Comparison of ENCODE assay signal across 8 cellular contexts in the genomic region with DNA sequence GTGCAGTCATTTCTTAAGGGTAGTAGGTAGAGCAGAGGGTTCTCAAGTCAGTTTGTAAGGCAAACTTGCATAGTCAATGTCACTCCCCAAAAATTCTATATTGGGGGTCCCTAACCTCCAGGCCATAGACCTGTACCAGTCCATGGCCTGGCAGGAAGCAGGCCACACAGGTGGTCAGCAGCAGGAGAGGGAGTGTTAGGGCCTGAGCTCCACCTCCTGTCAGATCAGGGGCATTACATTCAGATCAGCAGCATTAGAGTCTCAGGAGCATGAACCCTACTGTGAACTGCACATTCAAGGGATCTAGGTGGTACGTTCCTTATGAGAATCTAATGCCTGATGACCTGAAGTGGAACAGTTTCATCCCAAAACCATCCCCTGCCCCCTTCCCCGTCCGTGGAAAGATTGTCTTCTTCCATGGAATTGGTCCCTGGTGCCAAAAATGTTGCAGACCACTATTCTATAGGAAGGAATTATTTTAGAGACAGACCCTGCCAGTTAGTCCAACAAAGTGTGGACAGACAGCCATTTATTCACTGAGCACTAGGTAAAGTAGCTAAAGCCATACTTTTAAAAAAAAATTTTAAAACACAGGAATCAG. TPM values are rescaled to one million over a fixed set of nuclear protein-coding genes. Genes with fewer than 3 reads are reported as not detected.
DNase-seq lines count a peak whose midpoint lies in the region; ATAC-seq and TF ChIP-seq lines count a peak whose summit lies in the region.

No MANE protein-coding gene starts in this region.

- peaks cover under 1% of the 10 kb centered on the region for H4K20me1 ChIP-seq in Loucy (ENCODE audit: insufficient read depth, low read length, poor library complexity, severe bottlenecking)

- H3F3A ChIP-seq in Loucy (ENCODE audit: low read depth): no peaks in the 10 kb centered on the region

- no peaks in the 10 kb centered on the region for H3K9me3 Mint-ChIP-seq in WTC11

- peaks cover 2% of the 10 kb centered on the region for H3K4me1 Mint-ChIP-seq in WTC11

- H3K27me3 Mint-ChIP-seq in WTC11 (ENCODE audit: low read depth): no peaks in the 10 kb centered on the region

- no peak overlapping the region for H3K4me3 Mint-ChIP-seq in WTC11

- intact Hi-C loops in left ventricle myocardium inferior (cut with micrococcal nuclease) (loop anchor here (5.0 kb wide), 1 partner anchor 189 kb away; no protein-coding TSS in a partner anchor), thyroid gland (cut with DNase I) (loop anchor here (10.0 kb wide), 1 partner anchor 157 kb away; a partner anchor contains a TSS)

- ATAC-seq in WTC11 (peak; percentile 100), HG03460 (IDR thresholded peaks at IDR 0.05; ENCODE audit: unreplicated experiment) (no peak)

- H3K4me3 ChIP-seq in Loucy (ENCODE audit: low read length, poor library complexity, severe bottlenecking) (no peak overlapping the region), left ventricle myocardium inferior (no peak overlapping the region), thyroid gland (replicated peaks in 1 of 3) (no peak overlapping the region), MG63 (no peak overlapping the region)

- no peaks in the 10 kb centered on the region for H3K9me2 ChIP-seq in Loucy (replicated peaks; ENCODE audit: low read depth, low read length)

- H3K27ac ChIP-seq in left ventricle myocardium inferior (replicated peaks) (no peak overlapping the region), thyroid gland (no peak overlapping the region)

- H3K36me3 ChIP-seq in Loucy (ENCODE audit: insufficient read depth, low read length): peaks cover 27% of the 10 kb centered on the region; the same call in 1 of the 2 replicates
- peaks cover 71% of the 10 kb centered on the region for H3K36me3 ChIP-seq in left ventricle myocardium inferior
- peaks cover 18 to 22% of the 10 kb centered on the region in 2 donors for H3K36me3 ChIP-seq in thyroid gland
- H3K36me3 ChIP-seq in MG63: peaks cover 53% of the 10 kb centered on the region

- H3K4me1 ChIP-seq in Loucy (ENCODE audit: insufficient read depth, low read length, poor library complexity, severe bottlenecking) (peaks cover 9% of the 10 kb centered on the region), left ventricle myocardium inferior (peaks cover 35% of the 10 kb centered on the region), thyroid gland (peaks cover 3 to 6% of the 10 kb centered on the region in 2 donors)

- WGBS in thyroid gland, 2 donors: 74 to 88% methylated on average over 3 of the region's 3 CpGs

- no peak overlapping the region for H2AFZ ChIP-seq in Loucy (ENCODE audit: low read length)

- no peaks in the 10 kb centered on the region for H3K27me3 ChIP-seq in Loucy (ENCODE audit: insufficient read depth, low read length, poor library complexity, severe bottlenecking)
- no peaks in the 10 kb centered on the region for H3K27me3 ChIP-seq in left ventricle myocardium inferior (ENCODE audit: low read depth)
- H3K27me3 ChIP-seq in thyroid gland: no peaks in the 10 kb centered on the region
- no peaks in the 10 kb centered on the region for H3K27me3 ChIP-seq in MG63

- POLR2A ChIA-PET in WTC11 (lab: Charles Lee): no interaction called here

- CTCF ChIA-PET in WTC11 (lab: Charles Lee): interaction anchor here (0.6 to 1.6 kb wide), 8 partner anchors 12 to 812 kb away, joined by 3 to 8 read pairs (median 4); no protein-coding TSS in a partner anchor

- H3K9ac ChIP-seq in Loucy (ENCODE audit: low read depth, low read length, poor library complexity, severe bottlenecking): no peak overlapping the region

- DNase-seq in DMS53 treated with DMSO at 0.1 percent for 48 hours (lab: John Stamatoyannopoulos, UW; ENCODE audit: unreplicated experiment) (peak; percentile 76), GM20000 (ENCODE audit: low spot score) (peak; percentile 56), WTC11 (ENCODE audit: low spot score) (peak; percentile 41), left ventricle myocardium inferior (no peak), thyroid gland (peak; percentile 31 to 38), MG63 (no peak)

- peaks cover 27% of the 10 kb centered on the region for H3K36me3 Mint-ChIP-seq in WTC11

- H3K27ac Mint-ChIP-seq in WTC11: no peak overlapping the region

- no peak for TF ChIP-seq POLR2A in thyroid gland (IDR thresholded peaks at IDR 0.05)

- TF ChIP-seq CTCF in GM20000 (IDR thresholded peaks at IDR 0.05; ENCODE audit: extremely low read depth, missing control alignments): peak; percentile 54
- TF ChIP-seq CTCF in Loucy (conservative IDR thresholded peaks at IDR 0.05; ENCODE audit: low read length): peak; percentile 93
- peak; percentile 56; the same call in 1 of the 2 replicates for TF ChIP-seq CTCF in WTC11 (IDR thresholded peaks at IDR 0.05)
- peak; percentile 71 for TF ChIP-seq CTCF in left ventricle myocardium inferior (IDR thresholded peaks at IDR 0.05; ENCODE audit: borderline replicate concordance)
- TF ChIP-seq CTCF in thyroid gland (IDR thresholded peaks at IDR 0.05): peak; percentile 10 to 64 (median 44)

- H3K4me2 ChIP-seq in Loucy (ENCODE audit: low read depth, low read length, poor library complexity, severe bottlenecking): no peak overlapping the region

- H3K9me3 ChIP-seq in Loucy (ENCODE audit: insufficient read depth, low read depth, low read length): no peaks in the 10 kb centered on the region
- no peaks in the 10 kb centered on the region for H3K9me3 ChIP-seq in left ventricle myocardium inferior (replicated peaks)
- H3K9me3 ChIP-seq in thyroid gland: no peaks in the 10 kb centered on the region
- H3K9me3 ChIP-seq in MG63: no peaks in the 10 kb centered on the region

- H3K79me2 ChIP-seq in Loucy (ENCODE audit: insufficient read depth, low read length): peaks cover 8% of the 10 kb centered on the region

TF ChIP-seq in WTC11, 78 proteins besides CTCF, POLR2A, EP300 and RAD21:
- no peak for TF ChIP-seq IRF2 (CRISPR knock-in tag; IDR thresholded peaks at IDR 0.05; ENCODE audit: borderline replicate concordance, low read depth)
- TF ChIP-seq ZNF121 (CRISPR knock-in tag; IDR thresholded peaks at IDR 0.05): 0 out of 2 replicates have a peak, but pooled peaks have one; percentile 14
- TF ChIP-seq RORB (CRISPR knock-in tag; IDR thresholded peaks at IDR 0.05): no peak
- TF ChIP-seq SP1 (CRISPR knock-in tag; conservative IDR thresholded peaks at IDR 0.05): 0 out of 2 replicates have a peak, but pooled peaks have one; percentile 27
- TF ChIP-seq, protein P1, sequence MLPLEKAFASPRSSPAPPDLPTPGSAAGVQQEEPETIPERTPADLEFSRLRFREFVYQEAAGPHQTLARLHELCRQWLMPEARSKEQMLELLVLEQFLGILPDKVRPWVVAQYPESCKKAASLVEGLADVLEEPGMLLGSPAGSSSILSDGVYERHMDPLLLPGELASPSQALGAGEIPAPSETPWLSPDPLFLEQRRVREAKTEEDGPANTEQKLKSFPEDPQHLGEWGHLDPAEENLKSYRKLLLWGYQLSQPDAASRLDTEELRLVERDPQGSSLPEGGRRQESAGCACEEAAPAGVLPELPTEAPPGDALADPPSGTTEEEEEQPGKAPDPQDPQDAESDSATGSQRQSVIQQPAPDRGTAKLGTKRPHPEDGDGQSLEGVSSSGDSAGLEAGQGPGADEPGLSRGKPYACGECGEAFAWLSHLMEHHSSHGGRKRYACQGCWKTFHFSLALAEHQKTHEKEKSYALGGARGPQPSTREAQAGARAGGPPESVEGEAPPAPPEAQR (CRISPR knock-in tag; IDR thresholded peaks at IDR 0.05): no peak
- TF ChIP-seq TP53 (CRISPR knock-in tag; IDR thresholded peaks at IDR 0.05): no peak
- no peak for TF ChIP-seq ESRRA (CRISPR knock-in tag; IDR thresholded peaks at IDR 0.05; ENCODE audit: borderline replicate concordance)
- TF ChIP-seq ETV6 (CRISPR knock-in tag; IDR thresholded peaks at IDR 0.05): no peak
- TF ChIP-seq GABPB1 (CRISPR knock-in tag; IDR thresholded peaks at IDR 0.05): 0 out of 2 replicates have a peak, but pooled peaks have one; percentile 22

RNA-seq across cellular contexts. Expression of a gene that starts 6.7 kb away (rescaled TPM):
- total RNA-seq in WTC11 (2021): 29.3 to 35.4 TPM (median 34.7 TPM) in 3 replicates
- 33.3 TPM for total RNA-seq in left ventricle myocardium inferior
- 10 to 100 TPM; 51.5 to 68.3 (median 55.1) TPM for total RNA-seq in thyroid gland
- 28.1 and 42.9 TPM in 2 replicates for total RNA-seq in MG63 (2014; rRNA removed; shearing (Covaris generic); ENCODE audit: low replicate concordance)

RNA-seq across cellular contexts. Expression of a gene that starts 6.8 kb away (rescaled TPM):
- total RNA-seq in WTC11 (2021) (26.7 to 32.8 TPM (median 29.6 TPM) in 3 replicates), left ventricle myocardium inferior (32.0 TPM), thyroid gland (10 to 100 TPM; 75.3 to 86.1 (median 81.9) TPM)
- total RNA-seq in MG63 (2014; rRNA removed; shearing (Covaris generic); ENCODE audit: low replicate concordance): 31.5 and 54.3 TPM in 2 replicates

Comparison
In these comparisons a context has a peak if more than half of its experiments do, and no peak if none do; other contexts are left out.
1. DNase-seq: peak in DMS53 treated with DMSO at 0.1 percent for 48 hours (single experiment), GM20000 (single experiment), WTC11 (single experiment) and thyroid gland (2 of 2); none in left ventricle myocardium inferior (single experiment) and MG63 (single experiment).
2. Peak in every context shown above with its lines, with median percentiles within 50 percentile points of each other: CTCF ChIP-seq.